ENCODE assay signal across 19 cellular contexts in the genomic region with DNA sequence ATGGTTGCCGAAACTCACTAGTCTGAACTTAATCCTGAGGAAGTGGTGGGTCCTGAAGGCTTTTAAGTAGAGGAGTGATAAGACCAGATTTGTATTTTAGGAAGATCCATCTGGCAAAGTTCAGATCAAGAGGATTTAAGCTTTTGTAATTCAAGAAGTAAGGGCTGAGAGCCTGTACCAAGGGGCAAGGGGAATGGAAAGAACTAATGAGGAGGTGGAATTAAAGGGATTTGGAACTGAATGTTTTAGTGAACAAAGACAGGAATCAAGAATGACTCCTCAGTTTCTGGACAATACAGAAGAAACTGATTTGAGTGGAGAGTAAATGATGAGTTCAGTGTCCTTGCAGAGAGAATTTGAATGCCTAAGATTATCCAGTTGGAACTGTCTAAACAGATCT.
DNase-seq lines count a peak whose midpoint lies in the region; ATAC-seq and TF ChIP-seq lines count a peak whose summit lies in the region.
"Had no signal": no experiment of that assay in that cellular context is flagged by ENCODE, and none has a peak within 500 bp of the region (broad histone marks: within the 10 kb centered on the region; RNA-seq: fewer than 3 reads in every experiment).

No MANE protein-coding gene starts in this region.

- peak overlapping the region; percentile 15; the same call in 1 of the 2 replicates for H2AFZ ChIP-seq in GM23338
- no peak overlapping the region for H2AFZ ChIP-seq in neural progenitor cell (replicated peaks)
- H2AFZ ChIP-seq in smooth muscle cell (ENCODE audit: low read depth), result peak overlapping the region; percentile 15

- H3K27ac Mint-ChIP-seq in GM23338, result no peak overlapping the region
- H3K27ac Mint-ChIP-seq in neural progenitor cell, result no peak overlapping the region
- H3K27ac Mint-ChIP-seq: CD4-positive, CD25-positive, alpha-beta regulatory T cell; CD8-positive, alpha-beta memory T cell; IgD-negative memory B cell had no signal

- peaks cover 4% of the 10 kb centered on the region; the same call in 1 of the 3 replicates for H3K36me3 Mint-ChIP-seq in GM23338 (ENCODE audit: low read depth)
- no peaks in the 10 kb centered on the region for H3K36me3 Mint-ChIP-seq in neural progenitor cell
- H3K36me3 Mint-ChIP-seq: CD4-positive, CD25-positive, alpha-beta regulatory T cell; CD8-positive, alpha-beta memory T cell had no signal

- H3K9me3 ChIP-seq in neural progenitor cell (ENCODE audit: low read depth), result peaks cover 21% of the 10 kb centered on the region
- H3K9me3 ChIP-seq in smooth muscle cell (replicated peaks; ENCODE audit: low read depth), result peaks cover 17% of the 10 kb centered on the region
- H3K9me3 ChIP-seq in colonic mucosa, result no peaks in the 10 kb centered on the region
- no peaks in the 10 kb centered on the region for H3K9me3 ChIP-seq in adrenal gland (replicated peaks in 1 of 3)
- H3K9me3 ChIP-seq: BE2C, HAP-1 had no signal

- H3K4me3 Mint-ChIP-seq in GM23338 (no peak overlapping the region), neural progenitor cell (peak overlapping the region; percentile 2)
- H3K4me3 Mint-ChIP-seq: CD4-positive, CD25-positive, alpha-beta regulatory T cell; CD8-positive, alpha-beta memory T cell; IgD-negative memory B cell had no signal

- H3K9ac ChIP-seq in neural progenitor cell (no peak overlapping the region), smooth muscle cell (ENCODE audit: low read depth) (no peak overlapping the region), colonic mucosa (ENCODE audit: low read depth in 2 of 2, low read length in 2 of 2) (no peak overlapping the region)

- H3K9me2 ChIP-seq in GM23338 (ENCODE audit: insufficient read depth), result peaks cover 5% of the 10 kb centered on the region

- no peak overlapping the region for H3K4me3 ChIP-seq in GM23338
- H3K4me3 ChIP-seq in neural progenitor cell, result no peak overlapping the region
- no peak overlapping the region for H3K4me3 ChIP-seq in smooth muscle cell
- H3K4me3 ChIP-seq in colonic mucosa, result no peak overlapping the region
- no peak overlapping the region for H3K4me3 ChIP-seq in adrenal gland
- H3K4me3 ChIP-seq: HAP-1 had no signal

- no peak for TF ChIP-seq POLR2A in adrenal gland (IDR thresholded peaks at IDR 0.05)

- H3F3A ChIP-seq in GM23338 (replicated peaks; ENCODE audit: low read depth) (no peaks in the 10 kb centered on the region), neural progenitor cell (ENCODE audit: low read depth) (peaks cover 17% of the 10 kb centered on the region), smooth muscle cell (ENCODE audit: low read depth) (no peaks in the 10 kb centered on the region)

- H3K27ac ChIP-seq in GM23338 (ENCODE audit: low read depth) (no peak overlapping the region), neural progenitor cell (peak overlapping the region; percentile 39), smooth muscle cell (ENCODE audit: low read depth) (no peak overlapping the region), colonic mucosa (no peak overlapping the region), adrenal gland (no peak overlapping the region)

- ATAC-seq in GM23338 (no peak), GM21381 (IDR thresholded peaks at IDR 0.05; ENCODE audit: unreplicated experiment) (no peak)
- ATAC-seq: HepG2 had no signal

- H3K27me3 Mint-ChIP-seq in GM23338 (ENCODE audit: insufficient read depth, low read depth, poor library complexity), result no peaks in the 10 kb centered on the region
- H3K27me3 Mint-ChIP-seq in neural progenitor cell (ENCODE audit: insufficient read depth, low read depth), result peaks cover 2% of the 10 kb centered on the region
- H3K27me3 Mint-ChIP-seq: IgD-negative memory B cell had no signal

- 27% methylated on average over 1 of the region's 1 CpG for WGBS in smooth muscle cell (ENCODE audit: low lambda C conversion rate)
- 86 to 98% (median 86%) methylated on average over 1 of the region's 1 CpG for WGBS in adrenal gland, 4 donors

- H3K4me2 ChIP-seq in GM23338 (no peak overlapping the region), neural progenitor cell (no peak overlapping the region), smooth muscle cell (no peak overlapping the region)

- no peaks in the 10 kb centered on the region for H3K27me3 ChIP-seq in GM23338 (ENCODE audit: insufficient read depth)
- H3K27me3 ChIP-seq in neural progenitor cell, result no peaks in the 10 kb centered on the region
- no peaks in the 10 kb centered on the region for H3K27me3 ChIP-seq in smooth muscle cell (ENCODE audit: low read depth)
- H3K27me3 ChIP-seq in colonic mucosa, result no peaks in the 10 kb centered on the region
- H3K27me3 ChIP-seq in adrenal gland, result no peaks in the 10 kb centered on the region
- H3K27me3 ChIP-seq: BE2C had no signal

- intact Hi-C loops in colonic mucosa (cut with DNase I), result no loop called here
- intact Hi-C loops in adrenal gland (cut with DNase I), result no loop called here

- no peaks in the 10 kb centered on the region for H4K20me1 ChIP-seq in GM23338 (replicated peaks; ENCODE audit: insufficient read depth)
- H4K20me1 ChIP-seq in neural progenitor cell (ENCODE audit: low read depth), result no peaks in the 10 kb centered on the region
- H4K20me1 ChIP-seq in smooth muscle cell (ENCODE audit: low read depth), result no peaks in the 10 kb centered on the region

- no peaks in the 10 kb centered on the region for H3K79me2 ChIP-seq in GM23338 (replicated peaks; ENCODE audit: insufficient read depth)
- H3K79me2 ChIP-seq in neural progenitor cell (ENCODE audit: low read depth), result no peaks in the 10 kb centered on the region
- H3K79me2 ChIP-seq in smooth muscle cell (ENCODE audit: low read depth), result no peaks in the 10 kb centered on the region

- DNase-seq in GM23338 (ENCODE audit: low spot score), result no peak
- DNase-seq in NCI-H82 (lab: John Stamatoyannopoulos, UW), result peak; percentile 11
- peak; percentile 54 for DNase-seq in neural progenitor cell (ENCODE audit: low spot score)
- no peak for DNase-seq in smooth muscle cell (lab: John Stamatoyannopoulos, UW; ENCODE audit: unreplicated experiment)
- DNase-seq in colonic mucosa, result no peak
- no peak for DNase-seq in adrenal gland
- DNase-seq: ACHN; BE2C; C1 segment of cervical spinal cord; CD4-positive, CD25-positive, alpha-beta regulatory T cell; CD8-positive, alpha-beta memory T cell; COR-L47; DMS 273 treated with DMSO at 0.1 percent for 48 hours; DMS79; GF-D8 had no signal

- H3K36me3 ChIP-seq in GM23338 (ENCODE audit: insufficient read depth) (peaks cover 4% of the 10 kb centered on the region; the same call in 1 of the 2 replicates), neural progenitor cell (peaks cover 8% of the 10 kb centered on the region), smooth muscle cell (ENCODE audit: low read depth) (no peaks in the 10 kb centered on the region), colonic mucosa (no peaks in the 10 kb centered on the region), adrenal gland (replicated peaks in 1 of 2) (no peaks in the 10 kb centered on the region)
- H3K36me3 ChIP-seq: BE2C, HAP-1 had no signal

- H3K9me3 Mint-ChIP-seq in GM23338 (peaks cover 20% of the 10 kb centered on the region), neural progenitor cell (peaks cover 28% of the 10 kb centered on the region)

- no peaks in the 10 kb centered on the region for H3K4me1 ChIP-seq in GM23338 (ENCODE audit: insufficient read depth)
- peaks cover 9% of the 10 kb centered on the region for H3K4me1 ChIP-seq in neural progenitor cell
- H3K4me1 ChIP-seq in smooth muscle cell (ENCODE audit: low read depth), result no peaks in the 10 kb centered on the region
- no peaks in the 10 kb centered on the region for H3K4me1 ChIP-seq in colonic mucosa
- H3K4me1 ChIP-seq in adrenal gland (replicated peaks in 1 of 2), result no peaks in the 10 kb centered on the region
- H3K4me1 ChIP-seq: BE2C, HAP-1 had no signal

- TF ChIP-seq CTCF in GM23338 (conservative IDR thresholded peaks at IDR 0.05; ENCODE audit: low read depth in 2 of 2) (no peak), neural progenitor cell (IDR thresholded peaks at IDR 0.05) (no peak), smooth muscle cell (IDR thresholded peaks at IDR 0.05; ENCODE audit: borderline replicate concordance, insufficient read depth, poor library complexity, severe bottlenecking) (no peak), colonic mucosa (IDR thresholded peaks at IDR 0.05) (no peak), adrenal gland (IDR thresholded peaks at IDR 0.05) (no peak)

- H3K4me1 Mint-ChIP-seq in GM23338 (no peaks in the 10 kb centered on the region), neural progenitor cell (peaks cover 3% of the 10 kb centered on the region)
- H3K4me1 Mint-ChIP-seq: CD4-positive, CD25-positive, alpha-beta regulatory T cell; CD8-positive, alpha-beta memory T cell; IgD-negative memory B cell had no signal

TF ChIP-seq in GM23338, 12 proteins besides CTCF, POLR2A, EP300 and RAD21 (continues in another document):
- TF ChIP-seq JUNB (IDR thresholded peaks at IDR 0.05; ENCODE audit: unreplicated experiment), result no peak
- TF ChIP-seq STAT1 (IDR thresholded peaks at IDR 0.05; ENCODE audit: unreplicated experiment), result no peak
- TF ChIP-seq, protein P1, sequence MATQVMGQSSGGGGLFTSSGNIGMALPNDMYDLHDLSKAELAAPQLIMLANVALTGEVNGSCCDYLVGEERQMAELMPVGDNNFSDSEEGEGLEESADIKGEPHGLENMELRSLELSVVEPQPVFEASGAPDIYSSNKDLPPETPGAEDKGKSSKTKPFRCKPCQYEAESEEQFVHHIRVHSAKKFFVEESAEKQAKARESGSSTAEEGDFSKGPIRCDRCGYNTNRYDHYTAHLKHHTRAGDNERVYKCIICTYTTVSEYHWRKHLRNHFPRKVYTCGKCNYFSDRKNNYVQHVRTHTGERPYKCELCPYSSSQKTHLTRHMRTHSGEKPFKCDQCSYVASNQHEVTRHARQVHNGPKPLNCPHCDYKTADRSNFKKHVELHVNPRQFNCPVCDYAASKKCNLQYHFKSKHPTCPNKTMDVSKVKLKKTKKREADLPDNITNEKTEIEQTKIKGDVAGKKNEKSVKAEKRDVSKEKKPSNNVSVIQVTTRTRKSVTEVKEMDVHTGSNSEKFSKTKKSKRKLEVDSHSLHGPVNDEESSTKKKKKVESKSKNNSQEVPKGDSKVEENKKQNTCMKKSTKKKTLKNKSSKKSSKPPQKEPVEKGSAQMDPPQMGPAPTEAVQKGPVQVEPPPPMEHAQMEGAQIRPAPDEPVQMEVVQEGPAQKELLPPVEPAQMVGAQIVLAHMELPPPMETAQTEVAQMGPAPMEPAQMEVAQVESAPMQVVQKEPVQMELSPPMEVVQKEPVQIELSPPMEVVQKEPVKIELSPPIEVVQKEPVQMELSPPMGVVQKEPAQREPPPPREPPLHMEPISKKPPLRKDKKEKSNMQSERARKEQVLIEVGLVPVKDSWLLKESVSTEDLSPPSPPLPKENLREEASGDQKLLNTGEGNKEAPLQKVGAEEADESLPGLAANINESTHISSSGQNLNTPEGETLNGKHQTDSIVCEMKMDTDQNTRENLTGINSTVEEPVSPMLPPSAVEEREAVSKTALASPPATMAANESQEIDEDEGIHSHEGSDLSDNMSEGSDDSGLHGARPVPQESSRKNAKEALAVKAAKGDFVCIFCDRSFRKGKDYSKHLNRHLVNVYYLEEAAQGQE (IDR thresholded peaks at IDR 0.05; ENCODE audit: unreplicated experiment), result no peak

Comparison
In these comparisons a context has a peak if more than half of its experiments do, and no peak if none do; other contexts are left out.
1. DNase-seq: peak in NCI-H82 (single experiment) and neural progenitor cell (single experiment); none in GM23338 (single experiment), smooth muscle cell (single experiment), colonic mucosa (single experiment) and adrenal gland (0 of 7).